ENCODE assay signal across 8 cellular contexts in genomic region chr15:52019394-52020252, GRCh38. TPM values are rescaled to one million over a fixed set of nuclear protein-coding genes. Genes with fewer than 3 reads are reported as not detected.
DNase-seq lines count a peak whose midpoint lies in the region; ATAC-seq, FAIRE-seq and TF ChIP-seq lines count a peak whose summit lies in the region.

No MANE protein-coding gene starts in this region.

- TF ChIP-seq EP300 in A549 (IDR thresholded peaks at IDR 0.05): peak in 1 of 2 experiments; percentile 40; a peak in 1 of 5 replicates

- ATAC-seq in A549 (peak; percentile 84 to 86), GM18505 (IDR thresholded peaks at IDR 0.05; ENCODE audit: unreplicated experiment) (peak; percentile 48), HG02970 (IDR thresholded peaks at IDR 0.05; ENCODE audit: low FRiP score, unreplicated experiment) (peak; percentile 43)
- ATAC-seq in effector memory CD8-positive, alpha-beta T cell (replicated peaks): peak; percentile 58

- TF ChIP-seq CTCF in A549 (IDR thresholded peaks at IDR 0.05): no peak

- H3K4me3 Mint-ChIP-seq in effector memory CD8-positive, alpha-beta T cell: peak overlapping the region; percentile 95 to 98

- DNase-seq in A549 (ENCODE audit: low read depth in 1 of 2, low spot score in 1 of 2) (peak; percentile 91 to 95), NCI-H526 (lab: John Stamatoyannopoulos, UW) (peak; percentile 59 to 85), mesenteric fat pad (ENCODE audit: low spot score) (peak; percentile 97)
- DNase-seq in activated CD8-positive, alpha-beta memory T cell treated with anti-CD3 and anti-CD28 coated beads for 4 hours (ENCODE audit: low read depth in 2 of 2): peak; percentile 22 to 41
- peak; percentile 50 to 55 (median 51) for DNase-seq in effector memory CD8-positive, alpha-beta T cell
- peak; percentile 47 for DNase-seq in stimulated activated CD8-positive, alpha-beta memory T cell treated with anti-CD3 and anti-CD28 coated beads, Interleukin-12 subunit alpha, Interleukin-12 subunit beta, amount 100 ng/mL, for 4 hours (ENCODE audit: low read depth)

- peaks cover 25 to 35% of the 10 kb centered on the region in 2 donors for H3K4me1 Mint-ChIP-seq in effector memory CD8-positive, alpha-beta T cell (ENCODE audit: low read depth in 2 of 2)

- H3K27ac ChIP-seq in A549: peak overlapping the region; percentile 79 to 97

- TF ChIP-seq POLR2A in A549 (IDR thresholded peaks at IDR 0.05; ENCODE audit: low read length) (peak; percentile 38), GM18505 (IDR thresholded peaks at IDR 0.05; ENCODE audit: borderline replicate concordance, extremely low read depth, insufficient read depth, insufficient read length) (peak; percentile 62)

- H3K36me3 Mint-ChIP-seq in effector memory CD8-positive, alpha-beta T cell (ENCODE audit: insufficient read depth): peaks cover 26% of the 10 kb centered on the region

- H3K4me1 ChIP-seq in A549: peaks cover 25% of the 10 kb centered on the region; the same call in 2 of the 3 replicates

- H3K4me2 ChIP-seq in A549: peak overlapping the region; percentile 84

- no peak; a peak in 1 of 5 replicates for TF ChIP-seq RAD21 in A549 (conservative IDR thresholded peaks at IDR 0.05 in 1 of 2, IDR thresholded peaks at IDR 0.05 in 1 of 2)

- POLR2A ChIA-PET in A549 (lab: Yijun Ruan, JAX): interaction anchor here (0.6 to 2.9 kb wide), 11 partner anchors 8 to 160 kb away, joined by 3 to 11 read pairs (median 7); partner anchors contain the start of gene LEO1

- no peaks in the 10 kb centered on the region for H3K9me3 Mint-ChIP-seq in effector memory CD8-positive, alpha-beta T cell

- no peaks in the 10 kb centered on the region for H3K27me3 Mint-ChIP-seq in effector memory CD8-positive, alpha-beta T cell

- no peaks in the 10 kb centered on the region for H3K9me3 ChIP-seq in A549

- peak overlapping the region; percentile 54 for H3K4me3 ChIP-seq in A549

- WGBS in A549 (ENCODE audit: missing lambda C conversion rate): 2% methylated on average over 31 of the region's 100 CpGs

- no peak for FAIRE-seq in A549 (lab: Jason Lieb, UNC)

- peak overlapping the region; percentile 98 to 99 for H3K27ac Mint-ChIP-seq in effector memory CD8-positive, alpha-beta T cell

- CTCF ChIA-PET in A549 (lab: Yijun Ruan, JAX): interaction anchor here (0.6 to 1.7 kb wide), 7 partner anchors 23 to 665 kb away, joined by 3 to 8 read pairs (median 4); partner anchors contain the start of gene LEO1

TF ChIP-seq in A549, 52 proteins besides CTCF, POLR2A, EP300 and RAD21:
- TF ChIP-seq E2F6 (IDR thresholded peaks at IDR 0.05; ENCODE audit: borderline replicate concordance, low read depth) (peak; percentile 49; the same call in 1 of the 2 replicates), HES2 (IDR thresholded peaks at IDR 0.05) (no peak), CBX8 (IDR thresholded peaks at IDR 0.05) (no peak), FOSL2 (IDR thresholded peaks at IDR 0.05) (peak; percentile 37), FOSL2 (CRISPR knock-in tag; IDR thresholded peaks at IDR 0.05) (peak; percentile 90), ATOH8 (CRISPR knock-in tag; IDR thresholded peaks at IDR 0.05; ENCODE audit: low read depth) (0 out of 2 replicates have a peak, but pooled peaks have one; percentile 25), RARB (CRISPR knock-in tag; IDR thresholded peaks at IDR 0.05) (no peak), GATA3 (IDR thresholded peaks at IDR 0.05; ENCODE audit: borderline replicate concordance) (peak; percentile 40; the same call in 1 of the 2 replicates), JUNB (IDR thresholded peaks at IDR 0.05) (peak; percentile 25; the same call in 1 of the 2 replicates), MAFK (IDR thresholded peaks at IDR 0.05; ENCODE audit: partially characterized antibody) (no peak), ELK1 (IDR thresholded peaks at IDR 0.05; ENCODE audit: low read depth, low read length) (no peak), MAX (IDR thresholded peaks at IDR 0.05) (peak; percentile 87), RFX5 (IDR thresholded peaks at IDR 0.05) (no peak), BHLHE40 (IDR thresholded peaks at IDR 0.05; ENCODE audit: low read depth, low read length) (peak; percentile 48; the same call in 1 of the 2 replicates), SMC3 (IDR thresholded peaks at IDR 0.05) (peak; percentile 24; the same call in 1 of the 3 replicates), HOXA7 (CRISPR knock-in tag; IDR thresholded peaks at IDR 0.05) (peak; percentile 67; the same call in 1 of the 2 replicates), HOXB5 (CRISPR knock-in tag; IDR thresholded peaks at IDR 0.05) (0 out of 2 replicates have a peak, but pooled peaks have one; percentile 25), EHF (CRISPR knock-in tag; IDR thresholded peaks at IDR 0.05) (no peak), ZNF302 (CRISPR knock-in tag; IDR thresholded peaks at IDR 0.05) (no peak), USF2 (IDR thresholded peaks at IDR 0.05) (peak; percentile 79), MYC (IDR thresholded peaks at IDR 0.05; ENCODE audit: borderline replicate concordance, low read length) (peak; percentile 97), PBX3 (IDR thresholded peaks at IDR 0.05) (peak; percentile 61; the same call in 1 of the 2 replicates), CEBPB (IDR thresholded peaks at IDR 0.05) (peak in 1 of 2 experiments; percentile 45; a peak in 1 of 4 replicates), JUN (IDR thresholded peaks at IDR 0.05) (peak; percentile 19 to 39; a peak in 4 of 5 replicates), CHD2 (IDR thresholded peaks at IDR 0.05; ENCODE audit: low read length, partially characterized antibody) (no peak), PHF8 (IDR thresholded peaks at IDR 0.05; ENCODE audit: borderline replicate concordance, low read depth) (no peak)

RNA-seq across cellular contexts. Expression of gene MAPK6, which starts 0.6 kb away (rescaled TPM):
- polyA plus RNA-seq in A549 (2011; rRNA removed) (94.7 and 126 TPM in 2 replicates), A549 (2017; fragmentation: RNase III; extraction: RNeasy Plus Mini Kit Qiagen cat#74134 plus additional on column Dnase treatment) (46.5 to 49.1 TPM (median 48.4 TPM) in 3 replicates)
- polyA plus RNA-seq in A549 (2012; cell fraction: cytosol; rRNA removed): 15.3 and 16.6 TPM in 2 replicates
- polyA plus RNA-seq in A549 (2012; cell fraction: nucleus; rRNA removed): 5.6 and 9.9 TPM in 2 replicates
- polyA minus RNA-seq in A549 (2011; rRNA and poly(A)+ RNA removed): 65.2 and 66.6 TPM in 2 replicates
- 32.1 TPM for total RNA-seq in mesenteric fat pad

RNA-seq across cellular contexts. Expression of gene LEO1, which starts 48.0 kb away (rescaled TPM):
- polyA plus RNA-seq in A549 (2011; rRNA removed): 19.2 and 22.3 TPM in 2 replicates
- 7.5 and 10.9 TPM in 2 replicates for polyA plus RNA-seq in A549 (2012; cell fraction: cytosol; rRNA removed)
- polyA plus RNA-seq in A549 (2012; cell fraction: nucleus; rRNA removed): 3.0 and 6.1 TPM in 2 replicates
- polyA plus RNA-seq in A549 (2017; fragmentation: RNase III; extraction: RNeasy Plus Mini Kit Qiagen cat#74134 plus additional on column Dnase treatment): 60.2 to 61.3 TPM (median 60.3 TPM) in 3 replicates
- 4.5 and 5.4 TPM in 2 replicates for polyA minus RNA-seq in A549 (2011; rRNA and poly(A)+ RNA removed)
- 10.0 TPM for total RNA-seq in mesenteric fat pad

Comparison
In these comparisons a context has a peak if more than half of its experiments do, and no peak if none do; other contexts are left out.
1. Peak in every context shown above with its lines: DNase-seq, ATAC-seq, H3K4me3 ChIP-seq and H3K27ac ChIP-seq.
2. DNase-seq: peak in every context shown above with its lines; median percentile 97 in mesenteric fat pad; 93 in A549; 72 in NCI-H526; 51 in effector memory CD8-positive, alpha-beta T cell; 47 in stimulated activated CD8-positive, alpha-beta memory T cell treated with anti-CD3 and anti-CD28 coated beads, Interleukin-12 subunit alpha, Interleukin-12 subunit beta, amount 100 ng/mL, for 4 hours; 32 in activated CD8-positive, alpha-beta memory T cell treated with anti-CD3 and anti-CD28 coated beads for 4 hours.